1 cellular context compared by ENCODE assay signal in genomic region chr17:50209472-50210248, GRCh38.
TF ChIP-seq lines count a peak whose summit lies in the region.

No MANE protein-coding gene starts in this region.

TF ChIP-seq in A549, 52 proteins besides CTCF, POLR2A, EP300 and RAD21 (continued from another document):
- TF ChIP-seq PBX3 (IDR thresholded peaks at IDR 0.05) (no peak), ZFP36 (IDR thresholded peaks at IDR 0.05; ENCODE audit: borderline replicate concordance, partially characterized antibody) (no peak), SREBF2 (IDR thresholded peaks at IDR 0.05) (no peak), HDAC2 (IDR thresholded peaks at IDR 0.05) (no peak), EHMT2 (IDR thresholded peaks at IDR 0.05; ENCODE audit: low read depth) (no peak), TP53 (CRISPR knock-in tag; IDR thresholded peaks at IDR 0.05) (no peak), HOXA7 (CRISPR knock-in tag; IDR thresholded peaks at IDR 0.05) (no peak), ATOH8 (CRISPR knock-in tag; IDR thresholded peaks at IDR 0.05; ENCODE audit: low read depth) (no peak), EHF (CRISPR knock-in tag; IDR thresholded peaks at IDR 0.05) (no peak), FOSB (CRISPR knock-in tag; IDR thresholded peaks at IDR 0.05) (no peak), RNF2 (IDR thresholded peaks at IDR 0.05; ENCODE audit: borderline replicate concordance, low read depth) (no peak), FOSL2 (IDR thresholded peaks at IDR 0.05) (no peak), FOSL2 (CRISPR knock-in tag; IDR thresholded peaks at IDR 0.05) (no peak), BHLHE40 (IDR thresholded peaks at IDR 0.05; ENCODE audit: low read depth, low read length) (no peak), JUNB (IDR thresholded peaks at IDR 0.05) (no peak), MYC (IDR thresholded peaks at IDR 0.05; ENCODE audit: borderline replicate concordance, low read length) (no peak), JUN (IDR thresholded peaks at IDR 0.05) (no peak), BCL3 (IDR thresholded peaks at IDR 0.05) (no peak)
